In the genomic region with DNA sequence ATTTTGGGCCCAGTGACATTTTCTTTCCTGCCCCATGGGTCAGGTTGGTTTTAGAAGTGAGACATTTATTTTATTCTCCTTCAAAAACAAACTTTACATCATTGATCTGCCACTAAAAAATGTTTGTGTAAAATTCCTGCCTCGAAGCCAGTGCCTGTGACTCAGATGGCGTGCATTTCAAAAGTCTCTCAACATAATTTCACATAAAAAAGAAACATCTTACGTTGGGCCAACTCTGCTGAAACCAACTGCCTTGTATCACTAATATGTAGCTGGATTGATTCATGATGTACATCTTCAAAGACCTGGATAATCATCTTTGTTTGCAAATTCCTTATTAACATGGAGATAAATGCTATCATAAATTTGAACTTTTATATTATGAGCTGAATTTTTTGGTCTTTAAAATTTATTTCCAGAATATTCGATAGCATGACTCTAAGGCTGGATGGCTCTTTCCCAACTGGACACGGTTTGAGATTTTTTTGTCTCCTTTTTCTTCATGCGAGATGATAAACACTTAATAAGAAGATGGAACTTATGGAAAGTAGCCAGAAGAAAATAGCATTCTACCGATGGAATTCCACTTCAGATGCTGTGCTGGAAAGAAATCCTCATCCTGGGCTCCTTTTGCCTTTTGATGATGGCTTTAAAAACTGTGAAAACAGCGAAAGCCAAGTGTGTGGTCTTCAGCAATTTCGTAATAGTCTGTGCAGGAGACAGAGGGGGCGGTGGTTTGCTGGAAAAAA, we compare ENCODE assay signal across 28 cellular contexts.
DNase-seq lines count a peak whose midpoint lies in the region; ATAC-seq and TF ChIP-seq lines count a peak whose summit lies in the region.
"Had no signal": no experiment of that assay in that cellular context is flagged by ENCODE, and none has a peak within 500 bp of the region (broad histone marks: within the 10 kb centered on the region; RNA-seq: fewer than 3 reads in every experiment).

No MANE protein-coding gene starts in this region.

- peaks cover 3% of the 10 kb centered on the region; the same call in 1 of the 2 replicates for H3K9me3 ChIP-seq in AG04450 (ENCODE audit: control insufficient read depth, insufficient read depth, low read length)
- H3K9me3 ChIP-seq: ascending aorta, colonic mucosa, upper lobe of right lung had no signal

- no peak overlapping the region for H3K4me3 ChIP-seq in AG04450 (ENCODE audit: low read depth, low read length)
- no peak overlapping the region for H3K4me3 ChIP-seq in fibroblast of the aortic adventitia (ENCODE audit: low read depth, low read length)
- H3K4me3 ChIP-seq: ascending aorta, cardiac muscle cell, colonic mucosa, upper lobe of right lung had no signal

- ATAC-seq in GM19467 (IDR thresholded peaks at IDR 0.05; ENCODE audit: unreplicated experiment), result no peak
- ATAC-seq: activated T-cell treated with anti-CD3 and anti-CD28 coated beads, Interleukin-2, amount 50 U/mL, for 4 hours; HCT116; left lobe of liver; naive thymus-derived CD8-positive, alpha-beta T cell; upper lobe of right lung had no signal

- H3K27ac ChIP-seq in AG04450 (ENCODE audit: low read depth, low read length), result peak overlapping the region; percentile 57
- H3K27ac ChIP-seq: cardiac muscle cell, colonic mucosa, epithelial cell of prostate, upper lobe of right lung had no signal

- DNase-seq in AG04450 (ENCODE audit: low read depth, low spot score), result no peak
- peak; percentile 66 for DNase-seq in GM04504 (ENCODE audit: low read depth)
- DNase-seq in fibroblast of the aortic adventitia (ENCODE audit: low read depth), result peak; percentile 68
- peak; percentile 12 for DNase-seq in renal cortical epithelial cell (ENCODE audit: low read depth)
- DNase-seq in inferior parietal cortex (ENCODE audit: extremely low spot score), result no peak
- no peak for DNase-seq in NCI-H345 treated with DMSO at 0.1 percent for 48 hours (lab: John Stamatoyannopoulos, UW; ENCODE audit: unreplicated experiment)
- DNase-seq in SHP77 treated with DMSO at 0.1 percent for 48 hours (lab: John Stamatoyannopoulos, UW), result no peak
- DNase-seq: 8988T; activated B cell treated with CpG ODN at 0.5 μM for 24 hours; activated gamma-delta T cell treated with Interleukin-2 at 50 U/mL for 16 hours; activated naive CD8-positive, alpha-beta T cell treated with anti-CD3 and anti-CD28 coated beads, Interleukin-2, amount 10 ng/mL, durations not matched to agents 7 days and 5 days; activated T-cell treated with anti-CD3 and anti-CD28 coated beads, Interleukin-2, amount 50 U/mL, for 4 hours; colonic mucosa; DMS153; effector CD8-positive, alpha-beta T cell; glutamatergic neuron; naive thymus-derived CD8-positive, alpha-beta T cell; NCI-H1048; nucleus accumbens; small intestine; stimulated activated naive CD4-positive, alpha-beta T cell; upper lobe of right lung had no signal

- CTCF ChIA-PET in AG04450 (lab: Charles Lee), result no interaction called here

- H3K27me3 ChIP-seq in AG04450 (ENCODE audit: control insufficient read depth, insufficient read depth, low read length), result no peaks in the 10 kb centered on the region
- H3K27me3 ChIP-seq: ascending aorta, cardiac muscle cell, colonic mucosa, upper lobe of right lung had no signal

- TF ChIP-seq CTCF in AG04450 (IDR thresholded peaks at IDR 0.05; ENCODE audit: low read depth, low read length), result no peak
- TF ChIP-seq CTCF in fibroblast of the aortic adventitia (IDR thresholded peaks at IDR 0.05; ENCODE audit: insufficient read depth, low read length), result no peak

- POLR2A ChIA-PET in AG04450 (lab: Yijun Ruan, JAX), result no interaction called here

Comparison
In these comparisons a context has a peak if more than half of its experiments do, and no peak if none do; other contexts are left out.
1. DNase-seq: peak in GM04504 (single experiment), fibroblast of the aortic adventitia (single experiment) and renal cortical epithelial cell (single experiment); none in AG04450 (single experiment), inferior parietal cortex (single experiment), NCI-H345 treated with DMSO at 0.1 percent for 48 hours (single experiment) and SHP77 treated with DMSO at 0.1 percent for 48 hours (single experiment).